ENCODE assay signal across 9 cellular contexts in genomic region chr15:89118481-89118989, GRCh38. TPM values are rescaled to one million over a fixed set of nuclear protein-coding genes. Genes with fewer than 3 reads are reported as not detected.
DNase-seq lines count a peak whose midpoint lies in the region; FAIRE-seq and TF ChIP-seq lines count a peak whose summit lies in the region.
"Had no signal": no experiment of that assay in that cellular context is flagged by ENCODE, and none has a peak within 500 bp of the region (broad histone marks: within the 10 kb centered on the region; RNA-seq: fewer than 3 reads in every experiment).

No MANE protein-coding gene starts in this region.

- TF ChIP-seq POLR2A in endothelial cell of umbilical vein (IDR thresholded peaks at IDR 0.05; ENCODE audit: low read depth, low read length), result no peak
- no peak for TF ChIP-seq POLR2A in prostate gland (IDR thresholded peaks at IDR 0.05)

- H4K20me1 ChIP-seq in endothelial cell of umbilical vein (replicated peaks; ENCODE audit: control insufficient read depth, extremely low read depth, insufficient read depth, low read length), result no peaks in the 10 kb centered on the region

- POLR2A ChIA-PET in endothelial cell of umbilical vein (lab: Charles Lee), result interaction anchor here (0.8 kb wide), 1 partner anchor 30 kb away, joined by 3 read pairs; the partner anchor contains the start of gene ABHD2

- H3K79me2 ChIP-seq in endothelial cell of umbilical vein (ENCODE audit: control insufficient read depth, insufficient read depth, low read length), result no peaks in the 10 kb centered on the region

- H3K27ac ChIP-seq in endothelial cell of umbilical vein (ENCODE audit: insufficient read depth, low read depth, low read length) (peak overlapping the region; percentile 85), prostate gland (peak overlapping the region; percentile 79 to 92)

- DNase-seq in AML-193 (lab: John Stamatoyannopoulos, UW) (peak; percentile 50 to 53), NOMO-1 treated with DMSO at 0.1 percent for 48 hours (lab: John Stamatoyannopoulos, UW; ENCODE audit: unreplicated experiment) (peak; percentile 48), endothelial cell of umbilical vein (ENCODE audit: low read depth, low spot score) (peak; percentile 64), prostate gland (ENCODE audit: low spot score) (no peak), HuH-7 (ENCODE audit: low spot score) (no peak), NCI-H187 treated with DMSO at 0.1 percent for 48 hours (lab: John Stamatoyannopoulos, UW) (no peak), HCEC 1CT (no peak)
- no peak for DNase-seq in stimulated activated CD4-positive, alpha-beta T cell treated with anti-CD3 and anti-CD28 coated beads, Interleukin-2, amount 100 ng/mL, for 24 hours

- whole genome bisulfite sequencing in prostate gland, result 72% methylated on average over 2 of the region's 2 CpGs

- TF ChIP-seq CTCF in endothelial cell of umbilical vein (IDR thresholded peaks at IDR 0.05; ENCODE audit: extremely low read depth in 1 of 2, insufficient read depth in 1 of 2, low read depth in 1 of 2, low read length in 2 of 2), result no peak
- TF ChIP-seq CTCF in prostate gland (IDR thresholded peaks at IDR 0.05), result no peak

- no peak for FAIRE-seq in endothelial cell of umbilical vein (lab: Jason Lieb, UNC)
- FAIRE-seq: H1 had no signal

- intact Hi-C loops in endothelial cell of umbilical vein (cut with micrococcal nuclease), result no loop called here
- intact Hi-C loops in prostate gland (cut with DNase I), result no loop called here

- dilution Hi-C loops in endothelial cell of umbilical vein (cut with MboI; ENCODE audit: extremely low pct_ligation_motif_present, low sequenced_read_pairs), result no loop called here

- H2AFZ ChIP-seq in endothelial cell of umbilical vein (ENCODE audit: low read depth, low read length), result no peak overlapping the region

- no peaks in the 10 kb centered on the region for H3K9me3 ChIP-seq in endothelial cell of umbilical vein (replicated peaks; ENCODE audit: control insufficient read depth, insufficient read depth, low read length)
- no peaks in the 10 kb centered on the region for H3K9me3 ChIP-seq in prostate gland

- no peak overlapping the region for H3K4me2 ChIP-seq in endothelial cell of umbilical vein (ENCODE audit: insufficient read depth, low read length)

- BruUV-seq in endothelial cell of umbilical vein (replicated peaks; lab: Mats Ljungman, UMichigan), result no TSS peak

- H3K4me1 ChIP-seq in endothelial cell of umbilical vein (ENCODE audit: control insufficient read depth, extremely low read depth, insufficient read depth, low read length) (peaks cover 31% of the 10 kb centered on the region), prostate gland (replicated peaks) (peaks cover 32% of the 10 kb centered on the region)

- H3K27me3 ChIP-seq in endothelial cell of umbilical vein (ENCODE audit: control insufficient read depth in 2 of 2, insufficient read depth in 2 of 2, low read length in 2 of 2) (no peaks in the 10 kb centered on the region), prostate gland (replicated peaks; ENCODE audit: insufficient read depth) (no peaks in the 10 kb centered on the region)

- H3K9me1 ChIP-seq in endothelial cell of umbilical vein (replicated peaks; ENCODE audit: control insufficient read depth, extremely low read depth, insufficient read depth, low read length), result no peaks in the 10 kb centered on the region

- no peak overlapping the region for H3K4me3 ChIP-seq in endothelial cell of umbilical vein (replicated peaks in 1 of 3; ENCODE audit: insufficient read depth in 1 of 3, low read depth in 1 of 3, low read length in 3 of 3)
- H3K4me3 ChIP-seq in prostate gland, result no peak overlapping the region

- H3K9ac ChIP-seq in endothelial cell of umbilical vein (replicated peaks; ENCODE audit: extremely low read depth, insufficient read depth, low read length), result no peak overlapping the region

- CTCF ChIA-PET in endothelial cell of umbilical vein (lab: Charles Lee), result interaction anchor here (1.3 to 4.2 kb wide), 7 partner anchors 9 to 213 kb away, joined by 3 to 28 read pairs (median 12); no protein-coding TSS in a partner anchor

- H3K36me3 ChIP-seq in endothelial cell of umbilical vein (ENCODE audit: control insufficient read depth in 2 of 2, extremely low read depth in 1 of 2, insufficient read depth in 2 of 2, low read length in 2 of 2), result peaks cover 4% of the 10 kb centered on the region in 2 experiments
- H3K36me3 ChIP-seq in prostate gland, result no peaks in the 10 kb centered on the region

TF ChIP-seq in endothelial cell of umbilical vein, 7 proteins besides CTCF, POLR2A, EP300 and RAD21:
- TF ChIP-seq MYC (IDR thresholded peaks at IDR 0.05; ENCODE audit: low read depth, low read length), result no peak
- no peak for TF ChIP-seq POLR2AphosphoS5 (IDR thresholded peaks at IDR 0.05; ENCODE audit: insufficient read depth, low read depth, low read length)
- TF ChIP-seq GATA2 (IDR thresholded peaks at IDR 0.05; ENCODE audit: insufficient read depth, insufficient read length, low read depth, low read length), result no peak
TF ChIP-seq in endothelial cell of umbilical vein: peak in this region for 0.

RNA-seq across cellular contexts. Expression of gene ABHD2, which starts 30.3 kb away (rescaled TPM):
- total RNA-seq in endothelial cell of umbilical vein, result 52.3 and 62.2 TPM in 2 replicates
- 14.0 and 16.3 TPM in 2 replicates for polyA plus RNA-seq in endothelial cell of umbilical vein
- 18.3 and 22.4 TPM in 2 replicates for polyA plus RNA-seq in endothelial cell of umbilical vein (2011; cell fraction: cytosol; rRNA removed)
- polyA plus RNA-seq in endothelial cell of umbilical vein (2011; cell fraction: nucleus; rRNA removed), result 19.6 and 20.8 TPM in 2 replicates
- polyA plus RNA-seq in endothelial cell of umbilical vein (2012), result 20.9 and 27.4 TPM in 2 replicates
- 139 and 168 TPM in 2 replicates for polyA minus RNA-seq in endothelial cell of umbilical vein
- polyA minus RNA-seq in endothelial cell of umbilical vein (2011; cell fraction: cytosol; rRNA and poly(A)+ RNA removed), result 22.2 TPM
- 32.8 and 59.9 TPM in 2 replicates for polyA minus RNA-seq in endothelial cell of umbilical vein (2011; cell fraction: nucleus; rRNA and poly(A)+ RNA removed)
- total RNA-seq in prostate gland, result 100 to 1,000 TPM; 111 to 253 TPM

Comparison
In these comparisons a context has a peak if more than half of its experiments do, and no peak if none do; other contexts are left out.
1. DNase-seq: peak in AML-193 (2 of 2), NOMO-1 treated with DMSO at 0.1 percent for 48 hours (single experiment) and endothelial cell of umbilical vein (single experiment); none in prostate gland (single experiment), stimulated activated CD4-positive, alpha-beta T cell treated with anti-CD3 and anti-CD28 coated beads, Interleukin-2, amount 100 ng/mL, for 24 hours (0 of 2), HuH-7 (single experiment), NCI-H187 treated with DMSO at 0.1 percent for 48 hours (single experiment) and HCEC 1CT (single experiment).